ENCODE assay signal across 24 cellular contexts in the genomic region with DNA sequence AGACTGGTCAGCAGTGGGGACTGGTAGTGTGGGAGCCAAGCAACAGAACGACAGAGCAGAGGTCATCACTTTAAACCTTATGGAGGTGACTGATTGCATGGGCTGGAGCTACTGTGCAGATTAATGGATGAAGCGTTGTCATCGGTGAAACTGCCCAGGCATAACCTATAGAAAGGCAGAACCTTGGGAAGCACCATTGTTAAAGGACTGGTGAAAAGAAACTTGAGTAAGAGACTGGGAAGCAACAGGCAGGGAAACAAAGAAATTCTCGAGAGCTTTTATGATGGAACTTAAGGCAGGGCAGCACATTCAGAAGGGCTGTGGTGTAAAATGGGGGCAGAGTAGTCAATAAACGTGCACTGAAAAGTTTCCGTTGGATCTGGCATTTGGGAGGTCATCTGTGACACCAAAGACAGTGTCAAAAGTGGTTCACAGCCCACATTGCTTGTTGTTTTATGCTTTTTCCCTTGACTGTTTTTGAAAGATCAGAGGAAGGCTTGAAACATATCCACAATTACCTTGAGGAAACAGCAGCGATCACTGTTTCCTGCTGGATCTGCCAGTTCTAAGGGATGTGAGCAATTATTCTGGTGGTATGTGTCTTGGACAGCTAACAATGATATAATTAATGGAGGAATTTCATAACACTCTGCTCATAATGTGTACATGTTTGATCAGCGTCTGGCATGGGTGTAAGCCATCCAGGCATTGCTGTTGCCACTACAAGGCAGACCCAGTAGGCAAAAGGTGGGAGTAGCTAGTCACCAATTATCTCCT.
DNase-seq lines count a peak whose midpoint lies in the region; ATAC-seq, FAIRE-seq and TF ChIP-seq lines count a peak whose summit lies in the region.
"Had no signal": no experiment of that assay in that cellular context is flagged by ENCODE, and none has a peak within 500 bp of the region (broad histone marks: within the 10 kb centered on the region; RNA-seq: fewer than 3 reads in every experiment).

No MANE protein-coding gene starts in this region.

- ATAC-seq in WTC11 = no peak
- ATAC-seq in pancreas = peak in 3 of 4 donors; percentile 51 to 63 (median 59)
- ATAC-seq in naive thymus-derived CD4-positive, alpha-beta T cell = no peak
- no peak for ATAC-seq in GM19467 (IDR thresholded peaks at IDR 0.05; ENCODE audit: unreplicated experiment)
- ATAC-seq: activated CD8-positive, alpha-beta T cell treated with anti-CD3 and anti-CD28 coated beads for 36 hours; GM23338; HepG2 had no signal

- no peaks in the 10 kb centered on the region for H3K36me3 ChIP-seq in pancreas
- H3K36me3 ChIP-seq in naive thymus-derived CD4-positive, alpha-beta T cell (ENCODE audit: control insufficient read depth in 2 of 3, insufficient read depth in 3 of 3, low read length in 3 of 3) = no peaks in the 10 kb centered on the region
- H3K36me3 ChIP-seq: sigmoid colon had no signal

- H3K9me3 ChIP-seq in pancreas = no peaks in the 10 kb centered on the region
- H3K9me3 ChIP-seq in naive thymus-derived CD4-positive, alpha-beta T cell (ENCODE audit: control insufficient read depth in 2 of 3, low read length in 3 of 3) = no peaks in the 10 kb centered on the region
- H3K9me3 ChIP-seq: sigmoid colon had no signal

- POLR2A ChIA-PET in WTC11 (lab: Charles Lee) = no interaction called here
- POLR2A ChIA-PET in naive thymus-derived CD4-positive, alpha-beta T cell (lab: Charles Lee) = no interaction called here

- H3K27ac ChIP-seq in pancreas = peak overlapping the region in 1 of 4 donors; percentile 23
- no peak overlapping the region for H3K27ac ChIP-seq in naive thymus-derived CD4-positive, alpha-beta T cell (ENCODE audit: low read depth, low read length)
- H3K27ac ChIP-seq: HL-60, sigmoid colon had no signal

- 71 to 72% methylated on average over 8 of the region's 8 CpGs for WGBS in pancreas, 2 donors

- H3K4me1 ChIP-seq in pancreas = peaks cover 0 to 29% (median 12%) of the 10 kb centered on the region in 3 donors
- H3K4me1 ChIP-seq in naive thymus-derived CD4-positive, alpha-beta T cell (ENCODE audit: control insufficient read depth in 2 of 2, insufficient read depth in 2 of 2, low read length in 2 of 2) = no peaks in the 10 kb centered on the region

- peak; percentile 31 for DNase-seq in GM03348 (ENCODE audit: low spot score)
- DNase-seq in WTC11 (ENCODE audit: low spot score) = no peak
- peak; percentile 83 for DNase-seq in epithelial cell of esophagus (ENCODE audit: low read depth)
- DNase-seq in pancreas = no peak
- no peak for DNase-seq in HCEC 1CT
- no peak for DNase-seq in SHP77 (lab: John Stamatoyannopoulos, UW)
- no peak for DNase-seq in naive thymus-derived CD4-positive, alpha-beta T cell
- DNase-seq: activated CD4-positive, CD25-positive, alpha-beta regulatory T cell; activated CD8-positive, alpha-beta T cell treated with anti-CD3 and anti-CD28 coated beads for 36 hours; activated gamma-delta T cell treated with Interleukin-2 at 50 U/mL for 16 hours; activated T-cell treated with anti-CD3 and anti-CD28 coated beads for 4 hours; C1 segment of cervical spinal cord; foreskin melanocyte; islet precursor cell; NCI-H1105; NCI-H524 treated with DMSO at 0.1 percent for 48 hours; sigmoid colon; substantia nigra had no signal

- no peaks in the 10 kb centered on the region for H3K27me3 ChIP-seq in pancreas
- H3K27me3 ChIP-seq in naive thymus-derived CD4-positive, alpha-beta T cell (ENCODE audit: control insufficient read depth in 2 of 2, insufficient read depth in 2 of 2, low read length in 2 of 2) = no peaks in the 10 kb centered on the region
- H3K27me3 ChIP-seq: sigmoid colon had no signal

- FAIRE-seq in pancreas (lab: Jason Lieb, UNC) = no peak
- FAIRE-seq: HepG2 had no signal

- peaks cover under 1% of the 10 kb centered on the region; the same call in 1 of the 2 replicates for H3K36me3 Mint-ChIP-seq in WTC11
- peaks cover 0 to 9% (median 0%) of the 10 kb centered on the region in 5 donors for H3K36me3 Mint-ChIP-seq in naive thymus-derived CD4-positive, alpha-beta T cell

- peaks cover 1% of the 10 kb centered on the region for H3K9me3 Mint-ChIP-seq in WTC11
- peaks cover 0 to under 1% (median 0%) of the 10 kb centered on the region in 11 donors for H3K9me3 Mint-ChIP-seq in naive thymus-derived CD4-positive, alpha-beta T cell
- H3K9me3 Mint-ChIP-seq: activated CD8-positive, alpha-beta T cell treated with anti-CD3 and anti-CD28 coated beads for 36 hours; dendritic cell treated with granulocyte-macrophage colony-stimulating factor and Interleukin-4, amounts not matched to agents 40 ng/mL and 50 ng/mL, for 4 days; GM23338 had no signal

- H3K4me3 ChIP-seq in epithelial cell of esophagus (ENCODE audit: low read length) (no peak overlapping the region), pancreas (no peak overlapping the region)
- H3K4me3 ChIP-seq in naive thymus-derived CD4-positive, alpha-beta T cell (ENCODE audit: low read length) = no peak overlapping the region
- H3K4me3 ChIP-seq: GM23338, lung, sigmoid colon had no signal

- no peak overlapping the region for H3K4me3 Mint-ChIP-seq in WTC11
- no peak overlapping the region for H3K4me3 Mint-ChIP-seq in naive thymus-derived CD4-positive, alpha-beta T cell
- H3K4me3 Mint-ChIP-seq: activated CD8-positive, alpha-beta T cell treated with anti-CD3 and anti-CD28 coated beads for 36 hours; dendritic cell treated with granulocyte-macrophage colony-stimulating factor and Interleukin-4, amounts not matched to agents 40 ng/mL and 50 ng/mL, for 4 days; GM23338 had no signal

- no peak for TF ChIP-seq CTCF in WTC11 (IDR thresholded peaks at IDR 0.05)
- no peak for TF ChIP-seq CTCF in epithelial cell of esophagus (IDR thresholded peaks at IDR 0.05; ENCODE audit: insufficient read depth, low read depth, low read length, missing control alignments)
- TF ChIP-seq CTCF in pancreas (IDR thresholded peaks at IDR 0.05) = no peak

- peak overlapping the region; percentile 28; the same call in 1 of the 2 replicates for H3K27ac Mint-ChIP-seq in WTC11
- no peak overlapping the region for H3K27ac Mint-ChIP-seq in naive thymus-derived CD4-positive, alpha-beta T cell
- H3K27ac Mint-ChIP-seq: activated CD8-positive, alpha-beta T cell treated with anti-CD3 and anti-CD28 coated beads for 36 hours; dendritic cell treated with granulocyte-macrophage colony-stimulating factor and Interleukin-4, amounts not matched to agents 40 ng/mL and 50 ng/mL, for 4 days; GM23338 had no signal

- intact Hi-C loops in pancreas (cut with DNase I) = no loop called here
- intact Hi-C loops in naive thymus-derived CD4-positive, alpha-beta T cell (cut with micrococcal nuclease) = no loop called here

- CTCF ChIA-PET in WTC11 (lab: Charles Lee) = no interaction called here
- CTCF ChIA-PET in naive thymus-derived CD4-positive, alpha-beta T cell (lab: Charles Lee) = no interaction called here

- H3K27me3 Mint-ChIP-seq in WTC11 (ENCODE audit: low read depth) = no peaks in the 10 kb centered on the region
- H3K27me3 Mint-ChIP-seq in naive thymus-derived CD4-positive, alpha-beta T cell = no peaks in the 10 kb centered on the region
- H3K27me3 Mint-ChIP-seq: activated CD8-positive, alpha-beta T cell treated with anti-CD3 and anti-CD28 coated beads for 36 hours; dendritic cell treated with granulocyte-macrophage colony-stimulating factor and Interleukin-4, amounts not matched to agents 40 ng/mL and 50 ng/mL, for 4 days had no signal

- peaks cover 34% of the 10 kb centered on the region for H3K4me1 Mint-ChIP-seq in WTC11
- H3K4me1 Mint-ChIP-seq in naive thymus-derived CD4-positive, alpha-beta T cell = peaks cover 4 to 18% (median 5%) of the 10 kb centered on the region in 7 donors

TF ChIP-seq in WTC11, 78 proteins besides CTCF, POLR2A, EP300 and RAD21:
- TF ChIP-seq, protein P1, sequence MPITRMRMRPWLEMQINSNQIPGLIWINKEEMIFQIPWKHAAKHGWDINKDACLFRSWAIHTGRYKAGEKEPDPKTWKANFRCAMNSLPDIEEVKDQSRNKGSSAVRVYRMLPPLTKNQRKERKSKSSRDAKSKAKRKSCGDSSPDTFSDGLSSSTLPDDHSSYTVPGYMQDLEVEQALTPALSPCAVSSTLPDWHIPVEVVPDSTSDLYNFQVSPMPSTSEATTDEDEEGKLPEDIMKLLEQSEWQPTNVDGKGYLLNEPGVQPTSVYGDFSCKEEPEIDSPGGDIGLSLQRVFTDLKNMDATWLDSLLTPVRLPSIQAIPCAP (CRISPR knock-in tag; IDR thresholded peaks at IDR 0.05) = no peak
- TF ChIP-seq, protein P2, sequence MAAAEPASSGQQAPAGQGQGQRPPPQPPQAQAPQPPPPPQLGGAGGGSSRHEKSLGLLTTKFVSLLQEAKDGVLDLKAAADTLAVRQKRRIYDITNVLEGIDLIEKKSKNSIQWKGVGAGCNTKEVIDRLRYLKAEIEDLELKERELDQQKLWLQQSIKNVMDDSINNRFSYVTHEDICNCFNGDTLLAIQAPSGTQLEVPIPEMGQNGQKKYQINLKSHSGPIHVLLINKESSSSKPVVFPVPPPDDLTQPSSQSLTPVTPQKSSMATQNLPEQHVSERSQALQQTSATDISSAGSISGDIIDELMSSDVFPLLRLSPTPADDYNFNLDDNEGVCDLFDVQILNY (CRISPR knock-in tag; IDR thresholded peaks at IDR 0.05) = no peak
- TF ChIP-seq, protein P3, sequence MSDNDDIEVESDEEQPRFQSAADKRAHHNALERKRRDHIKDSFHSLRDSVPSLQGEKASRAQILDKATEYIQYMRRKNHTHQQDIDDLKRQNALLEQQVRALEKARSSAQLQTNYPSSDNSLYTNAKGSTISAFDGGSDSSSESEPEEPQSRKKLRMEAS (CRISPR knock-in tag; IDR thresholded peaks at IDR 0.05) = no peak
- no peak for TF ChIP-seq ZNF138 (CRISPR knock-in tag; conservative IDR thresholded peaks at IDR 0.05)
- TF ChIP-seq ZNF121 (CRISPR knock-in tag; IDR thresholded peaks at IDR 0.05) = no peak

Comparison
In these comparisons a context has a peak if more than half of its experiments do, and no peak if none do; other contexts are left out.
1. DNase-seq: peak in GM03348 (single experiment) and epithelial cell of esophagus (single experiment); none in WTC11 (single experiment), pancreas (0 of 6), HCEC 1CT (single experiment), SHP77 (0 of 2) and naive thymus-derived CD4-positive, alpha-beta T cell (0 of 9).
2. ATAC-seq: peak in pancreas (3 of 4); none in WTC11 (single experiment), naive thymus-derived CD4-positive, alpha-beta T cell (single experiment) and GM19467 (single experiment).